In the genomic region with DNA sequence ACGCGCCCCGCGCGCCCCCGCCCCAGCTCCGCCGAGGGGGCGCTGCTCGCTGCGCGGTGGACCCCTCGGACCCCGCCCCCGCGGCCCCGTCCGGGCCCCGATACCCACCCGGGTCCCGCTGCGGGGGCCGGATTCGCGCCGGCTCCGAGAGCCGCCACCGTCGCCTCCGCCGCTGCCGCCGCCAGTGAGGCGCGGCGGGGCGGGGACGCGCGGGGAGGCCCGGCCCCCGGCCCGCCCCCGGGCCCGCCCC, we compare ENCODE assay signal across 8 cellular contexts. TPM values are rescaled to one million over a fixed set of nuclear protein-coding genes. Genes with fewer than 3 reads are reported as not detected.
DNase-seq lines count a peak whose midpoint lies in the region; ATAC-seq, FAIRE-seq and TF ChIP-seq lines count a peak whose summit lies in the region.

A gene with protein sequence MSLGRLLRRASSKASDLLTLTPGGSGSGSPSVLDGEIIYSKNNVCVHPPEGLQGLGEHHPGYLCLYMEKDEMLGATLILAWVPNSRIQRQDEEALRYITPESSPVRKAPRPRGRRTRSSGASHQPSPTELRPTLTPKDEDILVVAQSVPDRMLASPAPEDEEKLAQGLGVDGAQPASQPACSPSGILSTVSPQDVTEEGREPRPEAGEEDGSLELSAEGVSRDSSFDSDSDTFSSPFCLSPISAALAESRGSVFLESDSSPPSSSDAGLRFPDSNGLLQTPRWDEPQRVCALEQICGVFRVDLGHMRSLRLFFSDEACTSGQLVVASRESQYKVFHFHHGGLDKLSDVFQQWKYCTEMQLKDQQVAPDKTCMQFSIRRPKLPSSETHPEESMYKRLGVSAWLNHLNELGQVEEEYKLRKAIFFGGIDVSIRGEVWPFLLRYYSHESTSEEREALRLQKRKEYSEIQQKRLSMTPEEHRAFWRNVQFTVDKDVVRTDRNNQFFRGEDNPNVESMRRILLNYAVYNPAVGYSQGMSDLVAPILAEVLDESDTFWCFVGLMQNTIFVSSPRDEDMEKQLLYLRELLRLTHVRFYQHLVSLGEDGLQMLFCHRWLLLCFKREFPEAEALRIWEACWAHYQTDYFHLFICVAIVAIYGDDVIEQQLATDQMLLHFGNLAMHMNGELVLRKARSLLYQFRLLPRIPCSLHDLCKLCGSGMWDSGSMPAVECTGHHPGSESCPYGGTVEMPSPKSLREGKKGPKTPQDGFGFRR (minus strand): TSS at position 186 of the 250 bp plus-strand sequence. CDS start 22,325 bp downstream, outside the sequence.

- no peaks in the 10 kb centered on the region for H3K36me3 ChIP-seq in pancreas

- peak within 1 kb of the TSS; percentile 84 to 90 (median 86) for H3K27ac ChIP-seq in pancreas

- H3K4me1 ChIP-seq in pancreas = peaks cover under 1 to 10% (median 9%) of the 10 kb centered on the region in 3 donors

- H3K9me3 ChIP-seq in pancreas = no peaks in the 10 kb centered on the region

- no peak for TF ChIP-seq CTCF in pancreas (IDR thresholded peaks at IDR 0.05)

- DNase-seq in frontal cortex (ENCODE audit: low spot score in 2 of 2) (no peak), pancreas (no peak), hepatic stellate cell (ENCODE audit: low spot score) (no peak), NCI-H524 (lab: John Stamatoyannopoulos, UW) (no peak), DMS79 treated with DMSO at 0.1 percent for 48 hours (lab: John Stamatoyannopoulos, UW) (no peak)

- H3K36me3 Mint-ChIP-seq in T-helper 1 cell treated with Interleukin-12 subunit alpha and Interleukin-12 subunit beta and Interleukin-4 antibody, amounts not matched to agents 30 μg/mL and 1 μg/mL, for 36 hours (ENCODE audit: low read depth) = no peaks in the 10 kb centered on the region

- H3K4me3 Mint-ChIP-seq in T-helper 1 cell treated with Interleukin-12 subunit alpha and Interleukin-12 subunit beta and Interleukin-4 antibody, amounts not matched to agents 30 μg/mL and 1 μg/mL, for 36 hours = peak within 1 kb of the TSS; percentile 86

- peak within 1 kb of the TSS; percentile 67 to 89 (median 79) for H3K4me3 ChIP-seq in pancreas

- peaks cover 60% of the 10 kb centered on the region for H3K27me3 Mint-ChIP-seq in T-helper 1 cell treated with Interleukin-12 subunit alpha and Interleukin-12 subunit beta and Interleukin-4 antibody, amounts not matched to agents 30 μg/mL and 1 μg/mL, for 36 hours (ENCODE audit: low read depth)

- no peaks in the 10 kb centered on the region for H3K9me3 Mint-ChIP-seq in T-helper 1 cell treated with Interleukin-12 subunit alpha and Interleukin-12 subunit beta and Interleukin-4 antibody, amounts not matched to agents 30 μg/mL and 1 μg/mL, for 36 hours

- ATAC-seq in GM21423 (IDR thresholded peaks at IDR 0.05; ENCODE audit: unreplicated experiment) (peak; percentile 56), pancreas (no peak), HG03521 (IDR thresholded peaks at IDR 0.05; ENCODE audit: unreplicated experiment) (no peak)

- peak within 1 kb of the TSS; percentile 18 for H3K27ac Mint-ChIP-seq in T-helper 1 cell treated with Interleukin-12 subunit alpha and Interleukin-12 subunit beta and Interleukin-4 antibody, amounts not matched to agents 30 μg/mL and 1 μg/mL, for 36 hours

- FAIRE-seq in frontal cortex (lab: Jason Lieb, UNC) = no peak
- FAIRE-seq in pancreas (lab: Jason Lieb, UNC) = no peak

- intact Hi-C loops in pancreas (cut with DNase I) = no loop called here

- WGBS in pancreas, 2 donors = 0 to 1% methylated on average over 8 to 46 of the region's 46 CpGs

- H3K27me3 ChIP-seq in pancreas = no peaks in the 10 kb centered on the region

- peaks cover 6% of the 10 kb centered on the region for H3K4me1 Mint-ChIP-seq in T-helper 1 cell treated with Interleukin-12 subunit alpha and Interleukin-12 subunit beta and Interleukin-4 antibody, amounts not matched to agents 30 μg/mL and 1 μg/mL, for 36 hours (ENCODE audit: low read depth)

RNA-seq across cellular contexts. Expression of the gene that starts here (rescaled TPM):
- 16.3 TPM for total RNA-seq in frontal cortex
- total RNA-seq in pancreas = 10 to 100 TPM; 17.1 to 31.4 (median 22.6) TPM
- polyA plus RNA-seq in pancreas = 10 to 100 TPM in 1 of 2 donors, 1 to 10 TPM in 1; 4.9 to 14.9 TPM
